In the genomic region with DNA sequence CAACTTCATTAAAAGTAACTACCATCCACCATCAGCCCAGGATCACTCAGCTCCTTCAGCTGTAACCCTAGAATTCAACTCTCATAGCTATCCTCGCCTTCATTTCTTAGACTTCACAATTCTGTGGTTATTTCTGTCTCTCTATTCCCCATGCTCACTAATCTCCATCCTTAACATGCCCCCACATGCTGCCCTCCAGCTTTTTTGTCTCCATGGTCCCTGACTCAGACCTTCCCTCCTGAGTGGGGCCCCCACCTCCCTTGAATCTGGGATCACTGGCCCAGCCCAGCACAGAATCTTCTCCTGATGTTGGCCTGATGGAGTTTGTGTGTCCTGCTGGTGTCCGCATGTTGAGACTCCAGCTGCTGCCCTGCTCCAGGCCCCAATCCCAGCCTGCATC, we compare ENCODE assay signal across 10 cellular contexts. TPM values are rescaled to one million over a fixed set of nuclear protein-coding genes. Genes with fewer than 3 reads are reported as not detected.
A peak's percentile ranks its signal among the peaks of the same experiment; 100 is the strongest.
DNase-seq lines count a peak whose midpoint lies in the region; ATAC-seq and TF ChIP-seq lines count a peak whose summit lies in the region.
"Had no signal": no experiment of that assay in that cellular context is flagged by ENCODE, and none has a peak within 500 bp of the region (broad histone marks: within the 10 kb centered on the region; RNA-seq: fewer than 3 reads in every experiment).

No MANE protein-coding gene starts in this region.

- intact Hi-C loops in sciatic nerve (cut with DNase I) = no loop called here

- TF ChIP-seq CTCF in endothelial cell (IDR thresholded peaks at IDR 0.05; ENCODE audit: unreplicated experiment) = no peak

- H3K27ac Mint-ChIP-seq in T-cell (no peak overlapping the region), endothelial cell (ENCODE audit: unreplicated experiment) (no peak overlapping the region)

- H3K4me3 Mint-ChIP-seq in T-cell = peak overlapping the region; percentile 40 to 78 (median 53)
- peak overlapping the region; percentile 73 for H3K4me3 Mint-ChIP-seq in endothelial cell (ENCODE audit: unreplicated experiment)

- peaks cover 16 to 25% (median 21%) of the 10 kb centered on the region in 3 donors for H3K4me1 Mint-ChIP-seq in T-cell
- peaks cover 8% of the 10 kb centered on the region for H3K4me1 Mint-ChIP-seq in endothelial cell (ENCODE audit: unreplicated experiment)

- POLR2A ChIA-PET in T-cell (lab: Charles Lee) = interaction anchor here in 1 of 2 donors (0.6 kb wide), 2 partner anchors 113 to 276 kb away, joined by 3 to 4 read pairs; no protein-coding TSS in a partner anchor

- no peaks in the 10 kb centered on the region for H3K9me3 Mint-ChIP-seq in T-cell
- H3K9me3 Mint-ChIP-seq in endothelial cell (ENCODE audit: unreplicated experiment) = no peaks in the 10 kb centered on the region

- no peak for ATAC-seq in T-cell (replicated peaks in 1 of 4)
- ATAC-seq in sciatic nerve = peak; percentile 29
- ATAC-seq in HG03521 (IDR thresholded peaks at IDR 0.05; ENCODE audit: unreplicated experiment) = no peak
- ATAC-seq in HG03175 (IDR thresholded peaks at IDR 0.05; ENCODE audit: unreplicated experiment) = no peak

- H3K36me3 Mint-ChIP-seq in T-cell (no peaks in the 10 kb centered on the region), endothelial cell (ENCODE audit: low read depth, unreplicated experiment) (peaks cover 4% of the 10 kb centered on the region)

- CTCF ChIA-PET in T-cell (lab: Charles Lee) = no interaction called here

- DNase-seq in activated CD8-positive, alpha-beta memory T cell treated with anti-CD3 and anti-CD28 coated beads, Interleukin-2, amount 50 U/mL, for 48 hours = peak; percentile 32
- no peak for DNase-seq in activated CD8-positive, alpha-beta memory T cell treated with anti-CD3 and anti-CD28 coated beads for 24 hours
- DNase-seq in T-cell (no peak), endothelial cell (ENCODE audit: low spot score) (no peak), sciatic nerve (ENCODE audit: low spot score) (no peak)
- DNase-seq in activated effector memory CD4-positive, alpha-beta T cell treated with anti-CD3 and anti-CD28 coated beads, Interleukin-2, amount 50 U/mL, for 16 hours = no peak
- DNase-seq: activated effector memory CD4-positive, alpha-beta T cell treated with Interleukin-2 at 50 U/mL for 16 hours; upper lobe of right lung had no signal

- H3K27me3 Mint-ChIP-seq in T-cell = peaks cover 45 to 54% of the 10 kb centered on the region in 2 donors
- H3K27me3 Mint-ChIP-seq in endothelial cell (ENCODE audit: unreplicated experiment) = peaks cover 16% of the 10 kb centered on the region

RNA-seq across cellular contexts. Expression of gene CHST14, which starts 41.7 kb away (rescaled TPM):
- total RNA-seq in T-cell = 10 to 100 TPM in 2 of 5 donors, 1 to 10 TPM in 3; 5.8 to 13.3 (median 9.9) TPM
- total RNA-seq in endothelial cell (ENCODE audit: unreplicated experiment) = 36.5 TPM
- total RNA-seq in sciatic nerve = 13.5 TPM

RNA-seq across cellular contexts. Expression of gene CCDC32, which starts 52.4 kb away (rescaled TPM):
- 10 to 100 TPM; 19.9 to 31.5 (median 27.2) TPM for total RNA-seq in T-cell
- total RNA-seq in endothelial cell (ENCODE audit: unreplicated experiment) = 40.4 TPM
- total RNA-seq in sciatic nerve = 31.3 TPM

RNA-seq across cellular contexts. Expression of gene RPUSD2, which starts 56.7 kb away (rescaled TPM):
- 10 to 100 TPM; 17.4 to 24.7 (median 18.9) TPM for total RNA-seq in T-cell
- total RNA-seq in endothelial cell (ENCODE audit: unreplicated experiment) = 11.5 TPM
- 6.1 TPM for total RNA-seq in sciatic nerve
